In the genomic region with DNA sequence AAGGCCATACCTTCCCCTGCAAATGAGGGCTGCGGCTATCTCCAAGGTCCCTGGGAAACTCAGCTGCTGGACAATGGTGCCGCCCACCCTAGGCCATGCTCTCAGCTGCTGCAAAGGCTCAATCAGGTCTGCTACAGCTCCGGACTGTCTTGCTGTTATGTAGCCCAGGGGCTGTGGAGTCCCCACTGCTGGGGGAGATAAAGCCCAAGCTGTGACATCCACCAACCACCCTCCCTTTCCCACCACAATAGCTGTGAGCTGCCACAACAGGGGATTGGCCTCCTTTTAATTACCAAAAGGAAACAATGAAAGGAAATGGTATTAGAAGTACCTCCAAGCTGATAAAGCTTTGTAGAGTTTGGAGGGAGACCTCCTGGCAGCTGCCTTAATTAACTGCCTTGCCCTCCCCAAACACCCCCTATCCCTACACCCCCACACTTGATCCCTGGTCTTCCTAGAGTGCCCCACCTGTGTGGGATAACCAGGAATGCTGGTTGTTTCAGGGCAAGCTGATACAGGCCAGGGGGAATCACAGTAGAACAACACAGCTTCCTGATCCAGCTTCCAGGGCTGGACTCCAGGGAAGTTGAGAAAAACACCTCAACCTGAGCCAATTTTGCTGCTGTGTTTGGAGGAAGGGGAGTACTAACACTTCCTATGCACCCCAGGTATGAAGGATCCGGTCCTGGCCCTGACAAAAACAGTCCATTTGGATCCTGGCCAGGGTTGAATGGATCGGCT, we compare ENCODE assay signal across 11 cellular contexts. TPM values are rescaled to one million over a fixed set of nuclear protein-coding genes. Genes with fewer than 3 reads are reported as not detected.
DNase-seq lines count a peak whose midpoint lies in the region; ATAC-seq, FAIRE-seq and TF ChIP-seq lines count a peak whose summit lies in the region.
"Had no signal": no experiment of that assay in that cellular context is flagged by ENCODE, and none has a peak within 500 bp of the region (broad histone marks: within the 10 kb centered on the region; RNA-seq: fewer than 3 reads in every experiment).

Gene VWF, minus strand, starts transcription at position 260 of the 741 bp plus-strand sequence. CDS start 1,474 bp downstream, outside the sequence.

- H2AFZ ChIP-seq in endothelial cell of umbilical vein (ENCODE audit: low read depth, low read length): no peak within 1 kb of the TSS

- H3K9me3 ChIP-seq in RWPE2 (ENCODE audit: severe bottlenecking) (no peaks in the 10 kb centered on the region), endothelial cell of umbilical vein (replicated peaks; ENCODE audit: control insufficient read depth, insufficient read depth, low read length) (no peaks in the 10 kb centered on the region)

- H3K36me3 ChIP-seq in RWPE2 (ENCODE audit: low read depth) (no peaks in the 10 kb centered on the region), endothelial cell of umbilical vein (ENCODE audit: control insufficient read depth in 2 of 2, extremely low read depth in 1 of 2, insufficient read depth in 2 of 2, low read length in 2 of 2) (peaks cover 11 to 18% of the 10 kb centered on the region in 2 experiments)

- H4K20me1 ChIP-seq in endothelial cell of umbilical vein (replicated peaks; ENCODE audit: control insufficient read depth, extremely low read depth, insufficient read depth, low read length): no peaks in the 10 kb centered on the region

- CTCF ChIA-PET in endothelial cell of umbilical vein (lab: Charles Lee): interaction anchor here (0.6 to 2.4 kb wide), 11 partner anchors 11 to 199 kb away, joined by 3 to 16 read pairs (median 5); no protein-coding TSS in a partner anchor

- ATAC-seq in RWPE2 (ENCODE audit: low read depth): no peak
- no peak for ATAC-seq in HG03095 (IDR thresholded peaks at IDR 0.05; ENCODE audit: unreplicated experiment)

- no peak within 1 kb of the TSS for H3K27ac ChIP-seq in RWPE2 (ENCODE audit: poor library complexity, severe bottlenecking)
- peak within 1 kb of the TSS; percentile 100 for H3K27ac ChIP-seq in endothelial cell of umbilical vein (ENCODE audit: insufficient read depth, low read depth, low read length)
- peak within 1 kb of the TSS; percentile 21 for H3K27ac ChIP-seq in substantia nigra (ENCODE audit: low read depth, low read length, poor library complexity, severe bottlenecking)

- H3K9ac ChIP-seq in endothelial cell of umbilical vein (replicated peaks; ENCODE audit: extremely low read depth, insufficient read depth, low read length): peak within 1 kb of the TSS; percentile 99

- TF ChIP-seq POLR2A in endothelial cell of umbilical vein (IDR thresholded peaks at IDR 0.05; ENCODE audit: low read depth, low read length): peak; percentile 96

- POLR2A ChIA-PET in endothelial cell of umbilical vein (lab: Charles Lee): interaction anchor here (0.5 to 1.6 kb wide), 12 partner anchors 8 to 57 kb away, joined by 3 to 24 read pairs (median 4); no protein-coding TSS in a partner anchor

- FAIRE-seq in endothelial cell of umbilical vein (lab: Jason Lieb, UNC): peak; percentile 87

- peak within 1 kb of the TSS; percentile 89 for H3K4me2 ChIP-seq in endothelial cell of umbilical vein (ENCODE audit: insufficient read depth, low read length)

- peak; percentile 14 for DNase-seq in RWPE2 (ENCODE audit: low spot score)
- peak; percentile 90 for DNase-seq in endothelial cell of umbilical vein (ENCODE audit: low read depth, low spot score)
- peak; percentile 77 for DNase-seq in mesenteric fat pad (ENCODE audit: low spot score)
- DNase-seq in substantia nigra (lab: John Stamatoyannopoulos, UW): no peak
- no peak for DNase-seq in NCI-H1436 treated with DMSO at 0.1 percent for 48 hours (lab: John Stamatoyannopoulos, UW)
- no peak for DNase-seq in NCI-H2081 treated with DMSO at 0.1 percent for 48 hours (lab: John Stamatoyannopoulos, UW)
- no peak for DNase-seq in GOT3 (lab: John Stamatoyannopoulos, UW)
- DNase-seq: activated CD4-positive, alpha-beta memory T cell treated with anti-CD3 and anti-CD28 coated beads for 36 hours; foreskin melanocyte; NCI-H2227 treated with DMSO at 0.1 percent for 48 hours had no signal

- no peaks in the 10 kb centered on the region for H3K9me1 ChIP-seq in endothelial cell of umbilical vein (replicated peaks; ENCODE audit: control insufficient read depth, extremely low read depth, insufficient read depth, low read length)

- H3K4me3 ChIP-seq in RWPE2 (ENCODE audit: severe bottlenecking): no peak within 1 kb of the TSS
- peak within 1 kb of the TSS; percentile 17 to 93 (median 79) for H3K4me3 ChIP-seq in endothelial cell of umbilical vein (replicated peaks in 1 of 3; ENCODE audit: insufficient read depth in 1 of 3, low read depth in 1 of 3, low read length in 3 of 3)

- BruUV-seq in endothelial cell of umbilical vein (replicated peaks; lab: Mats Ljungman, UMichigan): no TSS peak

- no peak for TF ChIP-seq CTCF in RWPE2 (IDR thresholded peaks at IDR 0.05; ENCODE audit: poor library complexity, severe bottlenecking)
- no peak for TF ChIP-seq CTCF in endothelial cell of umbilical vein (IDR thresholded peaks at IDR 0.05; ENCODE audit: extremely low read depth in 1 of 2, insufficient read depth in 1 of 2, low read depth in 1 of 2, low read length in 2 of 2)

- H3K4me1 ChIP-seq in RWPE2 (ENCODE audit: insufficient read depth, poor library complexity, severe bottlenecking) (peaks cover 7% of the 10 kb centered on the region), endothelial cell of umbilical vein (ENCODE audit: control insufficient read depth, extremely low read depth, insufficient read depth, low read length) (peaks cover 45% of the 10 kb centered on the region)

- H3K27me3 ChIP-seq in RWPE2 (ENCODE audit: insufficient read depth, poor library complexity, severe bottlenecking) (no peaks in the 10 kb centered on the region), endothelial cell of umbilical vein (ENCODE audit: control insufficient read depth in 2 of 2, insufficient read depth in 2 of 2, low read length in 2 of 2) (no peaks in the 10 kb centered on the region)

- dilution Hi-C loops in endothelial cell of umbilical vein (cut with MboI; ENCODE audit: extremely low pct_ligation_motif_present, low sequenced_read_pairs): no loop called here

- peaks cover 44% of the 10 kb centered on the region for H3K79me2 ChIP-seq in endothelial cell of umbilical vein (ENCODE audit: control insufficient read depth, insufficient read depth, low read length)

- intact Hi-C loops in endothelial cell of umbilical vein (cut with micrococcal nuclease): loop anchor here (1.0 kb wide), 5 partner anchors 11 to 47 kb away; no protein-coding TSS in a partner anchor

TF ChIP-seq in endothelial cell of umbilical vein, 7 proteins besides CTCF, POLR2A, EP300 and RAD21:
- TF ChIP-seq JUN (IDR thresholded peaks at IDR 0.05; ENCODE audit: borderline replicate concordance, insufficient read depth, insufficient read length, low read depth): no peak
- no peak for TF ChIP-seq FOS (IDR thresholded peaks at IDR 0.05; ENCODE audit: borderline replicate concordance, insufficient read depth, low read length)
- TF ChIP-seq MYC (IDR thresholded peaks at IDR 0.05; ENCODE audit: low read depth, low read length): no peak
- TF ChIP-seq EZH2 (IDR thresholded peaks at IDR 0.05; ENCODE audit: borderline replicate concordance, low read depth, low read length, severe bottlenecking): no peak
- TF ChIP-seq MAX (IDR thresholded peaks at IDR 0.05; ENCODE audit: insufficient read depth, insufficient read length): no peak
- peak; percentile 63 for TF ChIP-seq POLR2AphosphoS5 (IDR thresholded peaks at IDR 0.05; ENCODE audit: insufficient read depth, low read depth, low read length)
- peak; percentile 71 for TF ChIP-seq GATA2 (IDR thresholded peaks at IDR 0.05; ENCODE audit: insufficient read depth, insufficient read length, low read depth, low read length)
TF ChIP-seq in endothelial cell of umbilical vein: peak in this region for 2.

RNA-seq across cellular contexts. Expression of gene VWF, which starts in this region (rescaled TPM):
- total RNA-seq in endothelial cell of umbilical vein (1,882 and 2,328 TPM in 2 replicates), mesenteric fat pad (733 TPM)
- 1,041 and 1,132 TPM in 2 replicates for polyA plus RNA-seq in endothelial cell of umbilical vein
- polyA plus RNA-seq in endothelial cell of umbilical vein (2011; cell fraction: cytosol; rRNA removed): 1,164 and 1,406 TPM in 2 replicates
- 1,241 and 1,484 TPM in 2 replicates for polyA plus RNA-seq in endothelial cell of umbilical vein (2011; cell fraction: nucleus; rRNA removed)
- 546 and 824 TPM in 2 replicates for polyA plus RNA-seq in endothelial cell of umbilical vein (2012)
- 2,231 and 2,679 TPM in 2 replicates for polyA minus RNA-seq in endothelial cell of umbilical vein
- not detected for polyA minus RNA-seq in endothelial cell of umbilical vein (2011; cell fraction: cytosol; rRNA and poly(A)+ RNA removed)
- polyA minus RNA-seq in endothelial cell of umbilical vein (2011; cell fraction: nucleus; rRNA and poly(A)+ RNA removed): 1,538 and 1,756 TPM in 2 replicates
- total RNA-seq: activated CD4-positive, alpha-beta memory T cell treated with anti-CD3 and anti-CD28 coated beads for 36 hours had no signal

Comparison
In these comparisons a context has a peak if more than half of its experiments do, and no peak if none do; other contexts are left out.
1. DNase-seq: peak in RWPE2 (single experiment), endothelial cell of umbilical vein (single experiment) and mesenteric fat pad (single experiment); none in substantia nigra (0 of 49), NCI-H1436 treated with DMSO at 0.1 percent for 48 hours (single experiment), NCI-H2081 treated with DMSO at 0.1 percent for 48 hours (single experiment) and GOT3 (single experiment).